ENCODE assay signal across 9 cellular contexts in genomic region chr4:146095091-146095690, GRCh38.
DNase-seq lines count a peak whose midpoint lies in the region; ATAC-seq, FAIRE-seq and TF ChIP-seq lines count a peak whose summit lies in the region.
"Had no signal": no experiment of that assay in that cellular context is flagged by ENCODE, and none has a peak within 500 bp of the region (broad histone marks: within the 10 kb centered on the region; RNA-seq: fewer than 3 reads in every experiment).

No MANE protein-coding gene starts in this region.

- POLR2A ChIA-PET in OCI-LY7 (lab: Charles Lee) (interaction anchor here (0.8 to 1.0 kb wide), 3 partner anchors 9 to 35 kb away, joined by 3 to 6 read pairs (median 3); no protein-coding TSS in a partner anchor), H1 (lab: Charles Lee; ENCODE audit: partially characterized antibody) (no interaction called here)

- no peak overlapping the region for H3K23ac ChIP-seq in H1 (ENCODE audit: insufficient read length)

- ATAC-seq in GM19452 (IDR thresholded peaks at IDR 0.05; ENCODE audit: unreplicated experiment): no peak

- DNase-seq in DMS153 treated with DMSO at 0.1 percent for 48 hours (lab: John Stamatoyannopoulos, UW; ENCODE audit: unreplicated experiment) (peak; percentile 47), DMS153 (lab: John Stamatoyannopoulos, UW) (no peak), H4 (ENCODE audit: low spot score) (peak; percentile 42), OCI-LY7 (ENCODE audit: low spot score) (peak; percentile 73), H1 (ENCODE audit: low read depth in 1 of 2, low spot score in 2 of 2) (peak; percentile 5 to 59), GM19240 (ENCODE audit: insufficient read length, low spot score) (no peak)

- H3K36me3 ChIP-seq in OCI-LY7 (ENCODE audit: insufficient read depth, low read length) (no peaks in the 10 kb centered on the region), H1 (ENCODE audit: control insufficient read depth in 2 of 4, insufficient read depth in 4 of 4, low read length in 3 of 4) (no peaks in the 10 kb centered on the region), neutrophil (no peaks in the 10 kb centered on the region)
- H3K36me3 ChIP-seq: BLaER1 had no signal

- H3K9me3 ChIP-seq in OCI-LY7 (ENCODE audit: low read length): peaks cover 11% of the 10 kb centered on the region; the same call in 1 of the 2 replicates
- H3K9me3 ChIP-seq in H1 (ENCODE audit: insufficient read depth in 2 of 2, low read depth in 1 of 2, low read length in 1 of 2): no peaks in the 10 kb centered on the region
- H3K9me3 ChIP-seq in neutrophil: no peaks in the 10 kb centered on the region
- H3K9me3 ChIP-seq: BLaER1 had no signal

- H2BK12ac ChIP-seq in H1 (ENCODE audit: low read depth, low read length): no peak overlapping the region

- H2BK120ac ChIP-seq in H1 (replicated peaks; ENCODE audit: low read depth, low read length): no peak overlapping the region

- H2BK15ac ChIP-seq in H1 (ENCODE audit: low read length): no peak overlapping the region

- H3K27ac ChIP-seq in OCI-LY7 (ENCODE audit: low read depth, low read length, poor library complexity, severe bottlenecking): no peak overlapping the region
- H3K27ac ChIP-seq in H1 (ENCODE audit: low read depth, low read length): no peak overlapping the region
- no peak overlapping the region for H3K27ac ChIP-seq in neutrophil
- H3K27ac ChIP-seq: BLaER1 had no signal

- no peaks in the 10 kb centered on the region for H3K23me2 ChIP-seq in H1 (ENCODE audit: low read depth, low read length)

- peak; percentile 100 for TF ChIP-seq CTCF in OCI-LY7 (conservative IDR thresholded peaks at IDR 0.05; ENCODE audit: low read length)
- peak in 2 of 3 experiments; percentile 56 to 77; a peak in 3 of 4 replicates for TF ChIP-seq CTCF in H1 (IDR thresholded peaks at IDR 0.05; ENCODE audit: control extremely low read depth in 1 of 3, insufficient read depth in 1 of 3, low read depth in 1 of 3, low read length in 3 of 3)
- peak; percentile 52 for TF ChIP-seq CTCF in neutrophil (IDR thresholded peaks at IDR 0.05)

- H3K4me1 ChIP-seq in OCI-LY7 (ENCODE audit: insufficient read depth, low read length, poor library complexity, severe bottlenecking) (peaks cover 31% of the 10 kb centered on the region), H1 (replicated peaks in 1 of 4; ENCODE audit: control insufficient read depth in 3 of 4, insufficient read depth in 4 of 4, low read length in 3 of 4) (no peaks in the 10 kb centered on the region), neutrophil (ENCODE audit: control insufficient read depth in 1 of 2, insufficient read depth in 1 of 2, low read depth in 1 of 2, low read length in 1 of 2) (no peaks in the 10 kb centered on the region)
- H3K4me1 ChIP-seq: BLaER1 had no signal

- no peaks in the 10 kb centered on the region for H3K79me1 ChIP-seq in H1 (ENCODE audit: low read depth, low read length)

- no peaks in the 10 kb centered on the region for H3K9me2 ChIP-seq in OCI-LY7 (ENCODE audit: insufficient read depth, low read length)

- H3K4me2 ChIP-seq in OCI-LY7 (ENCODE audit: low read length) (peak overlapping the region; percentile 44; the same call in 1 of the 2 replicates), H1 (ENCODE audit: insufficient read depth in 1 of 2, low read depth in 2 of 2, low read length in 2 of 2) (no peak overlapping the region)
- H3K4me2 ChIP-seq: BLaER1 had no signal

- no peaks in the 10 kb centered on the region for H3K27me3 ChIP-seq in H1 (replicated peaks in 1 of 4; ENCODE audit: control insufficient read depth in 3 of 4, extremely low read depth in 1 of 4, insufficient read depth in 3 of 4, low read length in 3 of 4)
- peaks cover 6% of the 10 kb centered on the region for H3K27me3 ChIP-seq in neutrophil
- H3K27me3 ChIP-seq: BLaER1 had no signal

- no peak overlapping the region for H3K18ac ChIP-seq in H1 (ENCODE audit: extremely low read depth, low read length)

- H2BK5ac ChIP-seq in H1 (ENCODE audit: low read depth, low read length): no peak overlapping the region

- no peak overlapping the region for H4K91ac ChIP-seq in H1 (replicated peaks; ENCODE audit: insufficient read length, low read length)

- peak; percentile 73 for FAIRE-seq in H1 (lab: Jason Lieb, UNC)

- no peak overlapping the region for H4K8ac ChIP-seq in H1 (ENCODE audit: extremely low read depth, insufficient read depth, low read length)

- H2AK5ac ChIP-seq in H1 (ENCODE audit: low read depth, low read length): no peak overlapping the region

- H2BK20ac ChIP-seq in H1 (ENCODE audit: low read length): no peak overlapping the region

- TF ChIP-seq RAD21 in H1 (IDR thresholded peaks at IDR 0.05 in 1 of 2, conservative IDR thresholded peaks at IDR 0.05 in 1 of 2; ENCODE audit: low read depth in 2 of 2, low read length in 2 of 2): peak; percentile 59 to 65

- no peak for TF ChIP-seq EP300 in H1 (IDR thresholded peaks at IDR 0.05; ENCODE audit: borderline replicate concordance in 1 of 2, low read depth in 2 of 2, low read length in 2 of 2)

- BruUV-seq in OCI-LY7 (replicated peaks; lab: Mats Ljungman, UMichigan): no TSS peak

- H3K4ac ChIP-seq in H1 (replicated peaks; ENCODE audit: insufficient read length, low read depth, low read length): no peak overlapping the region

- CTCF ChIA-PET in OCI-LY7 (lab: Charles Lee; ENCODE audit: unreplicated experiment) (interaction anchor here (0.8 to 1.4 kb wide), 5 partner anchors 10 to 44 kb away, joined by 3 to 4 read pairs (median 3); no protein-coding TSS in a partner anchor), H1 (lab: Charles Lee; ENCODE audit: partially characterized antibody) (interaction anchor here (0.5 to 4.2 kb wide), 38 partner anchors 9 to 1950 kb away, joined by 3 to 68 read pairs (median 3); no protein-coding TSS in a partner anchor)

- no peaks in the 10 kb centered on the region for H3K79me2 ChIP-seq in OCI-LY7 (ENCODE audit: insufficient read depth, low read depth, low read length)
- no peaks in the 10 kb centered on the region for H3K79me2 ChIP-seq in H1 (ENCODE audit: control insufficient read depth in 1 of 2, insufficient read depth in 2 of 2, low read length in 2 of 2)

- no peak overlapping the region for H4K5ac ChIP-seq in H1 (ENCODE audit: insufficient read length, low read depth, low read length)

- peak overlapping the region; percentile 94; the same call in 1 of the 2 replicates for H2AFZ ChIP-seq in OCI-LY7 (ENCODE audit: low read length)
- H2AFZ ChIP-seq in H1 (ENCODE audit: low read length): no peak overlapping the region

- intact Hi-C loops in OCI-LY7 (cut with micrococcal nuclease; ENCODE audit: unreplicated experiment): loop anchor here (1.0 kb wide), 1 partner anchor 138 kb away; no protein-coding TSS in a partner anchor

- H3K9ac ChIP-seq in H1 (replicated peaks in 1 of 4; ENCODE audit: extremely low read depth in 1 of 4, low read depth in 3 of 4, low read length in 3 of 4): no peak overlapping the region
- H3K9ac ChIP-seq: BLaER1 had no signal

- H3K4me3 ChIP-seq in OCI-LY7 (ENCODE audit: low read depth, low read length, poor library complexity, severe bottlenecking) (no peak overlapping the region), H1 (ENCODE audit: extremely low read depth in 1 of 4, insufficient read depth in 2 of 4, low read depth in 3 of 4, low read length in 4 of 4) (no peak overlapping the region), neutrophil (ENCODE audit: low read depth in 1 of 2, low read length in 1 of 2) (no peak overlapping the region)
- H3K4me3 ChIP-seq: BLaER1 had no signal

- WGBS in H1 (ENCODE audit: extremely low coverage in 1 of 2, insufficient coverage in 1 of 2, insufficient read length in 1 of 2, insufficient replicate concordance in 2 of 2, low coverage in 1 of 2, low lambda C conversion rate in 2 of 2, missing lambda C conversion rate in 1 of 2), 2 experiments: 49% methylated on average over 4 of the region's 4 CpGs; no CpG with 5 or more reads in 1 of the 2 experiments

- no peak overlapping the region for H3K14ac ChIP-seq in H1 (ENCODE audit: insufficient read length)

- H4K20me1 ChIP-seq in OCI-LY7 (ENCODE audit: insufficient read depth, low read length) (no peaks in the 10 kb centered on the region), H1 (replicated peaks in 1 of 2; ENCODE audit: control insufficient read depth in 1 of 2, insufficient read depth in 2 of 2, low read length in 2 of 2) (no peaks in the 10 kb centered on the region)
- H4K20me1 ChIP-seq: BLaER1 had no signal

- TF ChIP-seq POLR2A in H1 (IDR thresholded peaks at IDR 0.05; ENCODE audit: control extremely low read depth in 1 of 2, low read depth in 2 of 2, low read length in 2 of 2): no peak

- no peak overlapping the region for H3K56ac ChIP-seq in H1 (replicated peaks; ENCODE audit: insufficient read length, low read depth, low read length)

TF ChIP-seq in H1, 55 proteins besides CTCF, POLR2A, EP300 and RAD21 (continues in another document):
- no peak for TF ChIP-seq ATF2 (IDR thresholded peaks at IDR 0.05; ENCODE audit: low read length)
- no peak for TF ChIP-seq SP4 (IDR thresholded peaks at IDR 0.05; ENCODE audit: low read length)
- TF ChIP-seq RBBP5 (IDR thresholded peaks at IDR 0.05; ENCODE audit: borderline replicate concordance, low read depth, low read length): no peak
- no peak for TF ChIP-seq SUZ12 (IDR thresholded peaks at IDR 0.05; ENCODE audit: low read length)
- TF ChIP-seq HDAC6 (IDR thresholded peaks at IDR 0.05; ENCODE audit: low read depth, low read length): no peak
- no peak for TF ChIP-seq CHD1 (IDR thresholded peaks at IDR 0.05; ENCODE audit: low read depth, low read length)
- TF ChIP-seq YY1 (IDR thresholded peaks at IDR 0.05; ENCODE audit: low read depth, low read length): no peak
- TF ChIP-seq E2F6 (IDR thresholded peaks at IDR 0.05): no peak
- TF ChIP-seq GABPA (IDR thresholded peaks at IDR 0.05; ENCODE audit: borderline replicate concordance, insufficient read depth, low read length): no peak
- TF ChIP-seq NANOG (IDR thresholded peaks at IDR 0.05; ENCODE audit: insufficient read depth, low read depth, low read length, poor library complexity, severe bottlenecking): no peak
- no peak for TF ChIP-seq JUND (IDR thresholded peaks at IDR 0.05; ENCODE audit: low read length)

Comparison
In these comparisons a context has a peak if more than half of its experiments do, and no peak if none do; other contexts are left out.
1. DNase-seq: peak in DMS153 treated with DMSO at 0.1 percent for 48 hours (single experiment), H4 (single experiment), OCI-LY7 (single experiment) and H1 (2 of 2); none in DMS153 (single experiment) and GM19240 (single experiment).
2. Peak in every context shown above with its lines, with median percentiles within 50 percentile points of each other: CTCF ChIP-seq.